In the genomic region with DNA sequence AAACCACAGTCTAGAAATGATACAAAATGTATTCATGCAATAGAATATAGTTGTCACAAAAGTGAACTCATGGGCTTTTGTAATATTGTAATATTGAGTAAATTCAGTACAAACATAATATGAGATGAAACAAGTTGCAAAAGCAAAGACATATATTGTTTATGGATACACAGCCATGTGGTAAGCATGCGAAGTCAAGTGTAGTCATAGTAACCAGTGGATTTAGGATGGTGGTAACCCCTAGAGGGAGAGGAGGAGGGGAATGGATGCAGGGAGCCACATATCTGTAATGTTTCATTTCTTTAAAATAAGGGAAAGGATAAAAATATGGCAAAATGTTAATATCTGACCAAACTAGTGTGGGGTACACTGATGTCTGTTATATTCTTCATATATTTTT, we compare ENCODE assay signal across 10 cellular contexts. TPM values are rescaled to one million over a fixed set of nuclear protein-coding genes. Genes with fewer than 3 reads are reported as not detected.
DNase-seq lines count a peak whose midpoint lies in the region; ATAC-seq, FAIRE-seq and TF ChIP-seq lines count a peak whose summit lies in the region.
"Had no signal": no experiment of that assay in that cellular context is flagged by ENCODE, and none has a peak within 500 bp of the region (broad histone marks: within the 10 kb centered on the region; RNA-seq: fewer than 3 reads in every experiment).

No MANE protein-coding gene starts in this region.

- no peak overlapping the region for H2AFZ ChIP-seq in astrocyte (ENCODE audit: low read depth, low read length)

- no peak for FAIRE-seq in astrocyte (lab: Jason Lieb, UNC)

- peaks cover 32% of the 10 kb centered on the region for H3K4me1 Mint-ChIP-seq in CD4-positive, alpha-beta T cell (ENCODE audit: low read depth)
- H3K4me1 Mint-ChIP-seq in astrocyte (ENCODE audit: low read depth, unreplicated experiment) (peaks cover 21% of the 10 kb centered on the region), natural killer cell (peaks cover 36 to 39% of the 10 kb centered on the region in 2 donors), WTC11 (peaks cover 20% of the 10 kb centered on the region)

- no peak overlapping the region for H3K4me3 ChIP-seq in astrocyte (ENCODE audit: insufficient read depth, low read depth, low read length)
- H3K4me3 ChIP-seq: suprapubic skin had no signal

- intact Hi-C loops in CD4-positive, alpha-beta T cell (cut with DNase I, micrococcal nuclease): loop anchor here in 1 of 2 experiments (5.0 kb wide), 1 partner anchor 182 kb away; no protein-coding TSS in a partner anchor
- intact Hi-C loops in natural killer cell (cut with micrococcal nuclease): loop anchor here (5.0 to 10.0 kb wide), 4 partner anchors 58 to 489 kb away; a partner anchor contains a TSS

- no peaks in the 10 kb centered on the region for H3K36me3 Mint-ChIP-seq in CD4-positive, alpha-beta T cell (ENCODE audit: low read depth)
- H3K36me3 Mint-ChIP-seq in astrocyte (ENCODE audit: low read depth, unreplicated experiment) (no peaks in the 10 kb centered on the region), natural killer cell (no peaks in the 10 kb centered on the region), WTC11 (no peaks in the 10 kb centered on the region)

- H3K4me1 ChIP-seq in astrocyte (ENCODE audit: insufficient read depth, low read length): peaks cover 19% of the 10 kb centered on the region

- H3K27ac Mint-ChIP-seq in CD4-positive, alpha-beta T cell: peak overlapping the region; percentile 50
- H3K27ac Mint-ChIP-seq in astrocyte (ENCODE audit: unreplicated experiment): peak overlapping the region; percentile 98
- H3K27ac Mint-ChIP-seq in natural killer cell: peak overlapping the region; percentile 91 to 95
- H3K27ac Mint-ChIP-seq in WTC11: no peak overlapping the region

- CTCF ChIA-PET in CD4-positive, alpha-beta T cell (lab: Charles Lee): no interaction called here
- CTCF ChIA-PET in WTC11 (lab: Charles Lee): interaction anchor here (1.3 kb wide), 1 partner anchor 57 kb away, joined by 5 read pairs; no protein-coding TSS in a partner anchor

- H3K4me3 Mint-ChIP-seq in CD4-positive, alpha-beta T cell: no peak overlapping the region
- H3K4me3 Mint-ChIP-seq in astrocyte (ENCODE audit: unreplicated experiment): no peak overlapping the region
- peak overlapping the region; percentile 37 for H3K4me3 Mint-ChIP-seq in natural killer cell
- H3K4me3 Mint-ChIP-seq in WTC11: no peak overlapping the region

- no peaks in the 10 kb centered on the region for H3K27me3 ChIP-seq in CD4-positive, alpha-beta T cell (ENCODE audit: control insufficient read depth, insufficient read depth, low read length)
- H3K27me3 ChIP-seq in astrocyte (ENCODE audit: insufficient read depth, low read length): no peaks in the 10 kb centered on the region
- H3K27me3 ChIP-seq: suprapubic skin had no signal

- no peaks in the 10 kb centered on the region for H3K9me3 Mint-ChIP-seq in CD4-positive, alpha-beta T cell
- H3K9me3 Mint-ChIP-seq in astrocyte (ENCODE audit: unreplicated experiment) (no peaks in the 10 kb centered on the region), natural killer cell (no peaks in the 10 kb centered on the region), WTC11 (0 out of 2 replicates have a peak, but pooled peaks cover 4% of the 10 kb centered on the region)

- no peak for DNase-seq in CD4-positive, alpha-beta T cell
- peak; percentile 50 for DNase-seq in LHCN-M2 (ENCODE audit: low read depth)
- no peak for DNase-seq in astrocyte (ENCODE audit: low read depth)
- no peak for DNase-seq in natural killer cell
- DNase-seq in NCI-H526 treated with DMSO at 0.1 percent for 48 hours (lab: John Stamatoyannopoulos, UW): no peak
- DNase-seq in WTC11 (ENCODE audit: low spot score): no peak
- DNase-seq: NCI-H345 had no signal

- no peaks in the 10 kb centered on the region for H3K27me3 Mint-ChIP-seq in CD4-positive, alpha-beta T cell
- H3K27me3 Mint-ChIP-seq in astrocyte (ENCODE audit: low read depth, unreplicated experiment) (no peaks in the 10 kb centered on the region), natural killer cell (ENCODE audit: low read depth in 2 of 2) (no peaks in the 10 kb centered on the region), WTC11 (ENCODE audit: low read depth) (no peaks in the 10 kb centered on the region)

- TF ChIP-seq CTCF in CD4-positive, alpha-beta T cell (IDR thresholded peaks at IDR 0.05): no peak
- TF ChIP-seq CTCF in astrocyte (IDR thresholded peaks at IDR 0.05; ENCODE audit: insufficient read depth, low read depth, low read length) (no peak), natural killer cell (IDR thresholded peaks at IDR 0.05) (no peak), WTC11 (IDR thresholded peaks at IDR 0.05) (no peak)

- no peak overlapping the region for H3K27ac ChIP-seq in CD4-positive, alpha-beta T cell (ENCODE audit: low read depth, low read length)
- H3K27ac ChIP-seq in astrocyte (ENCODE audit: low read depth, low read length): peak overlapping the region; percentile 75

- no peaks in the 10 kb centered on the region for H3K9me3 ChIP-seq in CD4-positive, alpha-beta T cell (ENCODE audit: control insufficient read depth, low read length)
- no peaks in the 10 kb centered on the region for H3K9me3 ChIP-seq in astrocyte (ENCODE audit: insufficient read depth, low read depth, low read length)
- H3K9me3 ChIP-seq: suprapubic skin had no signal

- H3K4me2 ChIP-seq in astrocyte (ENCODE audit: low read length): peak overlapping the region; percentile 36

- H4K20me1 ChIP-seq in astrocyte (ENCODE audit: insufficient read depth, low read length): no peaks in the 10 kb centered on the region

- H3K79me2 ChIP-seq in astrocyte (ENCODE audit: insufficient read depth, low read length): no peaks in the 10 kb centered on the region

- H3K9ac ChIP-seq in astrocyte (ENCODE audit: low read length): no peak overlapping the region

- ATAC-seq in CD4-positive, alpha-beta T cell (ENCODE audit: poor library complexity): no peak
- ATAC-seq in natural killer cell (peak; percentile 45 to 59 (median 57)), HG03565 (IDR thresholded peaks at IDR 0.05; ENCODE audit: unreplicated experiment) (no peak), GM18519 (IDR thresholded peaks at IDR 0.05; ENCODE audit: low FRiP score, unreplicated experiment) (no peak), WTC11 (no peak)

- H3K36me3 ChIP-seq in astrocyte (ENCODE audit: insufficient read depth, low read length): no peaks in the 10 kb centered on the region
- H3K36me3 ChIP-seq: suprapubic skin had no signal

- POLR2A ChIA-PET in CD4-positive, alpha-beta T cell (lab: Charles Lee): interaction anchor here (0.7 to 2.1 kb wide), 2 partner anchors 337 to 350 kb away, joined by 3 to 4 read pairs; no protein-coding TSS in a partner anchor
- POLR2A ChIA-PET in WTC11 (lab: Charles Lee): no interaction called here

TF ChIP-seq in WTC11, 78 proteins besides CTCF, POLR2A, EP300 and RAD21 (continues in another document):
- TF ChIP-seq HMGA2 (CRISPR knock-in tag; IDR thresholded peaks at IDR 0.05): no peak
- TF ChIP-seq, protein P1, sequence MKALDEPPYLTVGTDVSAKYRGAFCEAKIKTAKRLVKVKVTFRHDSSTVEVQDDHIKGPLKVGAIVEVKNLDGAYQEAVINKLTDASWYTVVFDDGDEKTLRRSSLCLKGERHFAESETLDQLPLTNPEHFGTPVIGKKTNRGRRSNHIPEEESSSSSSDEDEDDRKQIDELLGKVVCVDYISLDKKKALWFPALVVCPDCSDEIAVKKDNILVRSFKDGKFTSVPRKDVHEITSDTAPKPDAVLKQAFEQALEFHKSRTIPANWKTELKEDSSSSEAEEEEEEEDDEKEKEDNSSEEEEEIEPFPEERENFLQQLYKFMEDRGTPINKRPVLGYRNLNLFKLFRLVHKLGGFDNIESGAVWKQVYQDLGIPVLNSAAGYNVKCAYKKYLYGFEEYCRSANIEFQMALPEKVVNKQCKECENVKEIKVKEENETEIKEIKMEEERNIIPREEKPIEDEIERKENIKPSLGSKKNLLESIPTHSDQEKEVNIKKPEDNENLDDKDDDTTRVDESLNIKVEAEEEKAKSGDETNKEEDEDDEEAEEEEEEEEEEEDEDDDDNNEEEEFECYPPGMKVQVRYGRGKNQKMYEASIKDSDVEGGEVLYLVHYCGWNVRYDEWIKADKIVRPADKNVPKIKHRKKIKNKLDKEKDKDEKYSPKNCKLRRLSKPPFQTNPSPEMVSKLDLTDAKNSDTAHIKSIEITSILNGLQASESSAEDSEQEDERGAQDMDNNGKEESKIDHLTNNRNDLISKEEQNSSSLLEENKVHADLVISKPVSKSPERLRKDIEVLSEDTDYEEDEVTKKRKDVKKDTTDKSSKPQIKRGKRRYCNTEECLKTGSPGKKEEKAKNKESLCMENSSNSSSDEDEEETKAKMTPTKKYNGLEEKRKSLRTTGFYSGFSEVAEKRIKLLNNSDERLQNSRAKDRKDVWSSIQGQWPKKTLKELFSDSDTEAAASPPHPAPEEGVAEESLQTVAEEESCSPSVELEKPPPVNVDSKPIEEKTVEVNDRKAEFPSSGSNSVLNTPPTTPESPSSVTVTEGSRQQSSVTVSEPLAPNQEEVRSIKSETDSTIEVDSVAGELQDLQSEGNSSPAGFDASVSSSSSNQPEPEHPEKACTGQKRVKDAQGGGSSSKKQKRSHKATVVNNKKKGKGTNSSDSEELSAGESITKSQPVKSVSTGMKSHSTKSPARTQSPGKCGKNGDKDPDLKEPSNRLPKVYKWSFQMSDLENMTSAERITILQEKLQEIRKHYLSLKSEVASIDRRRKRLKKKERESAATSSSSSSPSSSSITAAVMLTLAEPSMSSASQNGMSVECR (CRISPR knock-in tag; IDR thresholded peaks at IDR 0.05; ENCODE audit: borderline replicate concordance): no peak
- TF ChIP-seq CBFB (CRISPR knock-in tag; IDR thresholded peaks at IDR 0.05; ENCODE audit: low read depth): no peak
- TF ChIP-seq, protein P2, sequence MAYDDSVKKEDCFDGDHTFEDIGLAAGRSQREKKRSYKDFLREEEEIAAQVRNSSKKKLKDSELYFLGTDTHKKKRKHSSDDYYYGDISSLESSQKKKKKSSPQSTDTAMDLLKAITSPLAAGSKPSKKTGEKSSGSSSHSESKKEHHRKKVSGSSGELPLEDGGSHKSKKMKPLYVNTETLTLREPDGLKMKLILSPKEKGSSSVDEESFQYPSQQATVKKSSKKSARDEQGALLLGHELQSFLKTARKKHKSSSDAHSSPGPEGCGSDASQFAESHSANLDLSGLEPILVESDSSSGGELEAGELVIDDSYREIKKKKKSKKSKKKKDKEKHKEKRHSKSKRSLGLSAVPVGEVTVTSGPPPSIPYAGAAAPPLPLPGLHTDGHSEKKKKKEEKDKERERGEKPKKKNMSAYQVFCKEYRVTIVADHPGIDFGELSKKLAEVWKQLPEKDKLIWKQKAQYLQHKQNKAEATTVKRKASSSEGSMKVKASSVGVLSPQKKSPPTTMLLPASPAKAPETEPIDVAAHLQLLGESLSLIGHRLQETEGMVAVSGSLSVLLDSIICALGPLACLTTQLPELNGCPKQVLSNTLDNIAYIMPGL (CRISPR knock-in tag; IDR thresholded peaks at IDR 0.05): no peak

RNA-seq across cellular contexts. Expression of a gene that starts 47.4 kb away (rescaled TPM):
- 1 to 10 TPM; 5.2 to 5.7 TPM for total RNA-seq in CD4-positive, alpha-beta T cell
- 1.4 and 1.5 TPM in 2 replicates for total RNA-seq in LHCN-M2 (2014; rRNA removed)
- 2.3 TPM for polyA plus RNA-seq in LHCN-M2 (2012)
- total RNA-seq in astrocyte: 5.2 and 7.1 TPM in 2 replicates
- total RNA-seq in natural killer cell: 10 to 100 TPM in 1 of 3 donors, 1 to 10 TPM in 2; 9.4 to 13.8 (median 9.7) TPM
- total RNA-seq in WTC11 (2021): 4.6 to 5.2 TPM (median 4.7 TPM) in 3 replicates

Comparison
In these comparisons a context has a peak if more than half of its experiments do, and no peak if none do; other contexts are left out.
1. ATAC-seq: peak in natural killer cell (3 of 3); none in CD4-positive, alpha-beta T cell (single experiment), HG03565 (single experiment), GM18519 (single experiment) and WTC11 (single experiment).